15 cellular contexts compared by ENCODE assay signal in the genomic region with DNA sequence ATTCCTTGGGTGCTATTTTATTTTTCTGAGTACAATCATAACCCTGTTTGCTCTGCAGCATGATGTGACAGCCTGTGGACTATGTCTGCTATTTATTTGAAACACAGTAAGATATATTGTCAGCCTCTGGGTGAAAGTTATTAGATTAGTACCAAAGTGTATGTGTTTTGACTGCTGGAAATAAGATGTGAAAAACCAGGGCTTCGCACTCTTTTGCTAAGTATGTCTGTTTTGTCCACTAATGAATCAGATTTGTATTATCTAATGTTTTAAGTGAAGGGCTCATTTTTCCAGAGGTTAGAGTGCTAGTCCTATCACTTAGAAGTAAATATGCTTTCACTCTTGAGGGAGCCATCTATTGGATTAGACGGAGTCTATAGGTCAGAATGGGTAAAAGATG.
DNase-seq lines count a peak whose midpoint lies in the region; ATAC-seq and TF ChIP-seq lines count a peak whose summit lies in the region.
"Had no signal": no experiment of that assay in that cellular context is flagged by ENCODE, and none has a peak within 500 bp of the region (broad histone marks: within the 10 kb centered on the region; RNA-seq: fewer than 3 reads in every experiment).

No MANE protein-coding gene starts in this region.

- no peaks in the 10 kb centered on the region for H3K27me3 ChIP-seq in BE2C
- H3K27me3 ChIP-seq: BLaER1 treated with 17β-estradiol and CSF1 and Interleukin-3, amounts not matched to agents 10 nM and 100 nM had no signal

- TF ChIP-seq CTCF in BE2C (IDR thresholded peaks at IDR 0.05; ENCODE audit: low read depth, low read length), result no peak

- H3K4me3 ChIP-seq in BE2C (ENCODE audit: low read depth, low read length), result no peak overlapping the region
- H3K4me3 ChIP-seq: BLaER1 treated with 17β-estradiol and CSF1 and Interleukin-3, amounts not matched to agents 10 nM and 100 nM had no signal

- H3K9me3 ChIP-seq in BE2C, result no peaks in the 10 kb centered on the region
- H3K9me3 ChIP-seq: BLaER1 treated with 17β-estradiol and CSF1 and Interleukin-3, amounts not matched to agents 10 nM and 100 nM; Caco-2 had no signal

- in situ Hi-C loops in SK-MEL-5 (cut with HindIII; ENCODE audit: low pct_unique_long_range_greater_than_20kb, low sequenced_read_pairs), result no loop called here

- peak; percentile 9 for DNase-seq in BE2C
- DNase-seq in SK-MEL-5 (ENCODE audit: low read depth, low spot score), result peak; percentile 7
- peak; percentile 5 for DNase-seq in foreskin melanocyte
- no peak for DNase-seq in ecto neural progenitor cell (ENCODE audit: low spot score)
- DNase-seq in left lobe of liver (ENCODE audit: low spot score), result no peak
- DNase-seq: 8988T; ACHN; Caco-2; Calu3; CD4-positive, alpha-beta T cell; CD8-positive, alpha-beta T cell; DMS79 treated with DMSO at 0.1 percent for 48 hours; GF-D8 had no signal

- no peak for ATAC-seq in left lobe of liver
- ATAC-seq in HG03469 (IDR thresholded peaks at IDR 0.05; ENCODE audit: unreplicated experiment), result no peak
- ATAC-seq: CD8-positive, alpha-beta T cell had no signal

- H3K36me3 ChIP-seq in BE2C, result no peaks in the 10 kb centered on the region
- H3K36me3 ChIP-seq: BLaER1 treated with 17β-estradiol and CSF1 and Interleukin-3, amounts not matched to agents 10 nM and 100 nM had no signal

- H3K4me1 ChIP-seq in BE2C, result no peaks in the 10 kb centered on the region; the same call in 1 of the 2 replicates
- H3K4me1 ChIP-seq: BLaER1 treated with 17β-estradiol and CSF1 and Interleukin-3, amounts not matched to agents 10 nM and 100 nM; Caco-2 had no signal

Comparison
In these comparisons a context has a peak if more than half of its experiments do, and no peak if none do; other contexts are left out.
1. DNase-seq: peak in BE2C (single experiment), SK-MEL-5 (single experiment) and foreskin melanocyte (single experiment); none in ecto neural progenitor cell (single experiment) and left lobe of liver (single experiment).